In the genomic region with DNA sequence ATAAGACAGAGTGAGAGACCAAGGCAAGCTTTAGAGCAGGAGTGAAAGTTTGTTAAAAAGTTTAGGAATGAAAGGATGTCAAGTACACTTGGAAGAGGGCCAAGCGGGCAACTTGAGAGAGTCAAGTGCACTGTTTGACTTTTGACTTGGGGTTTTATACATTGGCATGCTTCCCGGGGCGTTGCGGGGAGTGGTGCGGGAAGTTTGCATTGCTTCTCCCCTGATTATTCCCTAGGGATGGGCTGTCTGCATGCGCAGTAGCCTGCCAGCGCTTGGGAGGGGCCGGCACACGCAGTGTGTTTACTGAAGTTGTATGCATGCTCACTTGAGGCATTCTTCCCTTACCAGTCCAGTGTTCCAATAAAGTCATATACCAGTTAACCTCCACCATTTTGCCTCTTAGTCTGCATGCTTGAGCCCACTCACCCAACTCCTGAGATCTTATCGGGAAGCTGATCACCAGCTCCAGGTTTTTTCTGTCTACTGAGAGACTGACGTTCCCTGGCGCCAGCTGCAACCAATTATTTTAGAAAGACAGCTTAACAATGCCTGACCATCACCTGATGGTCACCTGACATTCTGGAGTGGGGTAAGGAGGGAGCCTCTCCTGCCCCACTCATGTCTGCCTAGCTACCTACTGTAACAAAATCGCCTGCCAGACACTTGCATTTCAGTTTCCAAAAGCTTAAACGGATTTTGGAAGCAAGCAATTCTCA, we compare ENCODE assay signal across 1 cellular context.
TF ChIP-seq lines count a peak whose summit lies in the region.

No MANE protein-coding gene starts in this region.

TF ChIP-seq in HEK293, 187 proteins besides CTCF, POLR2A, EP300 and RAD21 (continued from another document):
- TF ChIP-seq, protein P1, sequence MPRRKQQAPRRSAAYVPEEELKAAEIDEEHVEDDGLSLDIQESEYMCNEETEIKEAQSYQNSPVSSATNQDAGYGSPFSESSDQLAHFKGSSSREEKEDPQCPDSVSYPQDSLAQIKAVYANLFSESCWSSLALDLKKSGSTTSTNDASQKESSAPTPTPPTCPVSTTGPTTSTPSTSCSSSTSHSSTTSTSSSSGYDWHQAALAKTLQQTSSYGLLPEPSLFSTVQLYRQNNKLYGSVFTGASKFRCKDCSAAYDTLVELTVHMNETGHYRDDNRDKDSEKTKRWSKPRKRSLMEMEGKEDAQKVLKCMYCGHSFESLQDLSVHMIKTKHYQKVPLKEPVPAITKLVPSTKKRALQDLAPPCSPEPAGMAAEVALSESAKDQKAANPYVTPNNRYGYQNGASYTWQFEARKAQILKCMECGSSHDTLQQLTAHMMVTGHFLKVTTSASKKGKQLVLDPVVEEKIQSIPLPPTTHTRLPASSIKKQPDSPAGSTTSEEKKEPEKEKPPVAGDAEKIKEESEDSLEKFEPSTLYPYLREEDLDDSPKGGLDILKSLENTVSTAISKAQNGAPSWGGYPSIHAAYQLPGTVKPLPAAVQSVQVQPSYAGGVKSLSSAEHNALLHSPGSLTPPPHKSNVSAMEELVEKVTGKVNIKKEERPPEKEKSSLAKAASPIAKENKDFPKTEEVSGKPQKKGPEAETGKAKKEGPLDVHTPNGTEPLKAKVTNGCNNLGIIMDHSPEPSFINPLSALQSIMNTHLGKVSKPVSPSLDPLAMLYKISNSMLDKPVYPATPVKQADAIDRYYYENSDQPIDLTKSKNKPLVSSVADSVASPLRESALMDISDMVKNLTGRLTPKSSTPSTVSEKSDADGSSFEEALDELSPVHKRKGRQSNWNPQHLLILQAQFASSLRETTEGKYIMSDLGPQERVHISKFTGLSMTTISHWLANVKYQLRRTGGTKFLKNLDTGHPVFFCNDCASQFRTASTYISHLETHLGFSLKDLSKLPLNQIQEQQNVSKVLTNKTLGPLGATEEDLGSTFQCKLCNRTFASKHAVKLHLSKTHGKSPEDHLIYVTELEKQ (tag by site-specific recombination; IDR thresholded peaks at IDR 0.05; ENCODE audit: borderline replicate concordance) = no peak
- TF ChIP-seq ZNF292 (tag by site-specific recombination; IDR thresholded peaks at IDR 0.05; ENCODE audit: borderline replicate concordance, low read depth) (no peak), ZBTB17 (tag by site-specific recombination; IDR thresholded peaks at IDR 0.05) (no peak), ZNF335 (tag by site-specific recombination; conservative IDR thresholded peaks at IDR 0.05) (peak; percentile 37; the same call in 1 of the 2 replicates), GLI4 (tag by site-specific recombination; IDR thresholded peaks at IDR 0.05) (no peak), ZNF707 (tag by site-specific recombination; IDR thresholded peaks at IDR 0.05) (no peak), MZF1 (tag by site-specific recombination; IDR thresholded peaks at IDR 0.05; ENCODE audit: borderline replicate concordance) (no peak), ZNF501 (tag by site-specific recombination; IDR thresholded peaks at IDR 0.05) (0 out of 2 replicates have a peak, but pooled peaks have one; percentile 21), ZNF837 (tag by site-specific recombination; IDR thresholded peaks at IDR 0.05) (no peak), ZNF76 (tag by site-specific recombination; IDR thresholded peaks at IDR 0.05; ENCODE audit: borderline replicate concordance, low read depth) (no peak), SP3 (tag by site-specific recombination; IDR thresholded peaks at IDR 0.05) (no peak), ZNF571 (tag by site-specific recombination; IDR thresholded peaks at IDR 0.05) (no peak), ZNF311 (tag by site-specific recombination; IDR thresholded peaks at IDR 0.05; ENCODE audit: borderline replicate concordance) (no peak), ZNF626 (tag by site-specific recombination; IDR thresholded peaks at IDR 0.05) (no peak), ZNF302 (tag by site-specific recombination; IDR thresholded peaks at IDR 0.05; ENCODE audit: low read depth) (no peak), ZFP37 (tag by site-specific recombination; IDR thresholded peaks at IDR 0.05) (no peak), ZBTB21 (tag by site-specific recombination; IDR thresholded peaks at IDR 0.05) (no peak), FEZF1 (tag by site-specific recombination; IDR thresholded peaks at IDR 0.05) (peak; percentile 89), ZNF785 (tag by site-specific recombination; IDR thresholded peaks at IDR 0.05) (no peak), SP7 (tag by site-specific recombination; IDR thresholded peaks at IDR 0.05) (0 out of 2 replicates have a peak, but pooled peaks have one; percentile 30), ZNF621 (tag by site-specific recombination; IDR thresholded peaks at IDR 0.05) (no peak), ZNF37A (tag by site-specific recombination; IDR thresholded peaks at IDR 0.05) (no peak), ZNF146 (tag by site-specific recombination; IDR thresholded peaks at IDR 0.05) (no peak), GLIS1 (tag by site-specific recombination; IDR thresholded peaks at IDR 0.05) (peak; percentile 51; the same call in 1 of the 2 replicates), ZNF48 (tag by site-specific recombination; IDR thresholded peaks at IDR 0.05) (no peak), ZNF416 (tag by site-specific recombination; IDR thresholded peaks at IDR 0.05) (no peak), ZNF19 (tag by site-specific recombination; IDR thresholded peaks at IDR 0.05; ENCODE audit: low read depth) (no peak), SCRT2 (tag by site-specific recombination; IDR thresholded peaks at IDR 0.05) (no peak)
- TF ChIP-seq, protein P2, sequence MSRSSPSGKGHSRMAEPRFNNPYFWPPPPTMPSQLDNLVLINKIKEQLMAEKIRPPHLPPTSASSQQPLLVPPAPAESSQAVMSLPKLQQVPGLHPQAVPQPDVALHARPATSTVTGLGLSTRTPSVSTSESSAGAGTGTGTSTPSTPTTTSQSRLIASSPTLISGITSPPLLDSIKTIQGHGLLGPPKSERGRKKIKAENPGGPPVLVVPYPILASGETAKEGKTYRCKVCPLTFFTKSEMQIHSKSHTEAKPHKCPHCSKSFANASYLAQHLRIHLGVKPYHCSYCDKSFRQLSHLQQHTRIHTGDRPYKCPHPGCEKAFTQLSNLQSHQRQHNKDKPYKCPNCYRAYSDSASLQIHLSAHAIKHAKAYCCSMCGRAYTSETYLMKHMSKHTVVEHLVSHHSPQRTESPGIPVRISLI (tag by site-specific recombination; IDR thresholded peaks at IDR 0.05) = no peak
- TF ChIP-seq, protein P3, sequence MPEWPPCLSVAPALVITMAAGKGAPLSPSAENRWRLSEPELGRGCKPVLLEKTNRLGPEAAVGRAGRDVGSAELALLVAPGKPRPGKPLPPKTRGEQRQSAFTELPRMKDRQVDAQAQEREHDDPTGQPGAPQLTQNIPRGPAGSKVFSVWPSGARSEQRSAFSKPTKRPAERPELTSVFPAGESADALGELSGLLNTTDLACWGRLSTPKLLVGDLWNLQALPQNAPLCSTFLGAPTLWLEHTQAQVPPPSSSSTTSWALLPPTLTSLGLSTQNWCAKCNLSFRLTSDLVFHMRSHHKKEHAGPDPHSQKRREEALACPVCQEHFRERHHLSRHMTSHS (tag by site-specific recombination; IDR thresholded peaks at IDR 0.05) = no peak
- TF ChIP-seq, protein P4, sequence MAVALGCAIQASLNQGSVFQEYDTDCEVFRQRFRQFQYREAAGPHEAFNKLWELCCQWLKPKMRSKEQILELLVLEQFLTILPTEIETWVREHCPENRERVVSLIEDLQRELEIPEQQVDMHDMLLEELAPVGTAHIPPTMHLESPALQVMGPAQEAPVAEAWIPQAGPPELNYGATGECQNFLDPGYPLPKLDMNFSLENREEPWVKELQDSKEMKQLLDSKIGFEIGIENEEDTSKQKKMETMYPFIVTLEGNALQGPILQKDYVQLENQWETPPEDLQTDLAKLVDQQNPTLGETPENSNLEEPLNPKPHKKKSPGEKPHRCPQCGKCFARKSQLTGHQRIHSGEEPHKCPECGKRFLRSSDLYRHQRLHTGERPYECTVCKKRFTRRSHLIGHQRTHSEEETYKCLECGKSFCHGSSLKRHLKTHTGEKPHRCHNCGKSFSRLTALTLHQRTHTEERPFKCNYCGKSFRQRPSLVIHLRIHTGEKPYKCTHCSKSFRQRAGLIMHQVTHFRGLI (tag by site-specific recombination; IDR thresholded peaks at IDR 0.05) = no peak
- TF ChIP-seq, protein P5, sequence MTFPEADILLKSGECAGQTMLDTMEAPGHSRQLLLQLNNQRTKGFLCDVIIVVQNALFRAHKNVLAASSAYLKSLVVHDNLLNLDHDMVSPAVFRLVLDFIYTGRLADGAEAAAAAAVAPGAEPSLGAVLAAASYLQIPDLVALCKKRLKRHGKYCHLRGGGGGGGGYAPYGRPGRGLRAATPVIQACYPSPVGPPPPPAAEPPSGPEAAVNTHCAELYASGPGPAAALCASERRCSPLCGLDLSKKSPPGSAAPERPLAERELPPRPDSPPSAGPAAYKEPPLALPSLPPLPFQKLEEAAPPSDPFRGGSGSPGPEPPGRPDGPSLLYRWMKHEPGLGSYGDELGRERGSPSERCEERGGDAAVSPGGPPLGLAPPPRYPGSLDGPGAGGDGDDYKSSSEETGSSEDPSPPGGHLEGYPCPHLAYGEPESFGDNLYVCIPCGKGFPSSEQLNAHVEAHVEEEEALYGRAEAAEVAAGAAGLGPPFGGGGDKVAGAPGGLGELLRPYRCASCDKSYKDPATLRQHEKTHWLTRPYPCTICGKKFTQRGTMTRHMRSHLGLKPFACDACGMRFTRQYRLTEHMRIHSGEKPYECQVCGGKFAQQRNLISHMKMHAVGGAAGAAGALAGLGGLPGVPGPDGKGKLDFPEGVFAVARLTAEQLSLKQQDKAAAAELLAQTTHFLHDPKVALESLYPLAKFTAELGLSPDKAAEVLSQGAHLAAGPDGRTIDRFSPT (tag by site-specific recombination; IDR thresholded peaks at IDR 0.05) = 0 out of 2 replicates have a peak, but pooled peaks have one; percentile 17
- TF ChIP-seq, protein P6, sequence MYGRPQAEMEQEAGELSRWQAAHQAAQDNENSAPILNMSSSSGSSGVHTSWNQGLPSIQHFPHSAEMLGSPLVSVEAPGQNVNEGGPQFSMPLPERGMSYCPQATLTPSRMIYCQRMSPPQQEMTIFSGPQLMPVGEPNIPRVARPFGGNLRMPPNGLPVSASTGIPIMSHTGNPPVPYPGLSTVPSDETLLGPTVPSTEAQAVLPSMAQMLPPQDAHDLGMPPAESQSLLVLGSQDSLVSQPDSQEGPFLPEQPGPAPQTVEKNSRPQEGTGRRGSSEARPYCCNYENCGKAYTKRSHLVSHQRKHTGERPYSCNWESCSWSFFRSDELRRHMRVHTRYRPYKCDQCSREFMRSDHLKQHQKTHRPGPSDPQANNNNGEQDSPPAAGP (tag by site-specific recombination; IDR thresholded peaks at IDR 0.05) = no peak
- TF ChIP-seq, protein P7, sequence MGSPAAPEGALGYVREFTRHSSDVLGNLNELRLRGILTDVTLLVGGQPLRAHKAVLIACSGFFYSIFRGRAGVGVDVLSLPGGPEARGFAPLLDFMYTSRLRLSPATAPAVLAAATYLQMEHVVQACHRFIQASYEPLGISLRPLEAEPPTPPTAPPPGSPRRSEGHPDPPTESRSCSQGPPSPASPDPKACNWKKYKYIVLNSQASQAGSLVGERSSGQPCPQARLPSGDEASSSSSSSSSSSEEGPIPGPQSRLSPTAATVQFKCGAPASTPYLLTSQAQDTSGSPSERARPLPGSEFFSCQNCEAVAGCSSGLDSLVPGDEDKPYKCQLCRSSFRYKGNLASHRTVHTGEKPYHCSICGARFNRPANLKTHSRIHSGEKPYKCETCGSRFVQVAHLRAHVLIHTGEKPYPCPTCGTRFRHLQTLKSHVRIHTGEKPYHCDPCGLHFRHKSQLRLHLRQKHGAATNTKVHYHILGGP (tag by site-specific recombination; IDR thresholded peaks at IDR 0.05) = no peak
- TF ChIP-seq, protein P8, sequence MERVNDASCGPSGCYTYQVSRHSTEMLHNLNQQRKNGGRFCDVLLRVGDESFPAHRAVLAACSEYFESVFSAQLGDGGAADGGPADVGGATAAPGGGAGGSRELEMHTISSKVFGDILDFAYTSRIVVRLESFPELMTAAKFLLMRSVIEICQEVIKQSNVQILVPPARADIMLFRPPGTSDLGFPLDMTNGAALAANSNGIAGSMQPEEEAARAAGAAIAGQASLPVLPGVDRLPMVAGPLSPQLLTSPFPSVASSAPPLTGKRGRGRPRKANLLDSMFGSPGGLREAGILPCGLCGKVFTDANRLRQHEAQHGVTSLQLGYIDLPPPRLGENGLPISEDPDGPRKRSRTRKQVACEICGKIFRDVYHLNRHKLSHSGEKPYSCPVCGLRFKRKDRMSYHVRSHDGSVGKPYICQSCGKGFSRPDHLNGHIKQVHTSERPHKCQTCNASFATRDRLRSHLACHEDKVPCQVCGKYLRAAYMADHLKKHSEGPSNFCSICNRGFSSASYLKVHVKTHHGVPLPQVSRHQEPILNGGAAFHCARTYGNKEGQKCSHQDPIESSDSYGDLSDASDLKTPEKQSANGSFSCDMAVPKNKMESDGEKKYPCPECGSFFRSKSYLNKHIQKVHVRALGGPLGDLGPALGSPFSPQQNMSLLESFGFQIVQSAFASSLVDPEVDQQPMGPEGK (tag by site-specific recombination; IDR thresholded peaks at IDR 0.05) = peak; percentile 21; the same call in 1 of the 2 replicates
TF ChIP-seq in HEK293: peak in this region for 25.
